In genomic region chr2:3480352-3481010, GRCh38 we compare ENCODE assay signal across 11 cellular contexts. TPM values are rescaled to one million over a fixed set of nuclear protein-coding genes. Genes with fewer than 3 reads are reported as not detected.
DNase-seq lines count a peak whose midpoint lies in the region; TF ChIP-seq lines count a peak whose summit lies in the region.
"Had no signal": no experiment of that assay in that cellular context is flagged by ENCODE, and none has a peak within 500 bp of the region (broad histone marks: within the 10 kb centered on the region; RNA-seq: fewer than 3 reads in every experiment).

No MANE protein-coding gene starts in this region.

- TF ChIP-seq POLR2A in esophagus muscularis mucosa (IDR thresholded peaks at IDR 0.05; ENCODE audit: low read depth) = no peak

- H3K9me3 ChIP-seq in Caco-2 = no peaks in the 10 kb centered on the region
- H3K9me3 ChIP-seq in esophagus muscularis mucosa = no peaks in the 10 kb centered on the region

- intact Hi-C loops in Caco-2 (cut with micrococcal nuclease; ENCODE audit: unreplicated experiment) = no loop called here
- intact Hi-C loops in esophagus muscularis mucosa (cut with DNase I) = no loop called here

- H3K4me1 ChIP-seq in Caco-2 (peaks cover 12% of the 10 kb centered on the region), esophagus muscularis mucosa (peaks cover 0 to 14% (median 2%) of the 10 kb centered on the region in 4 donors)

- H3K27me3 ChIP-seq in Caco-2 (replicated peaks; ENCODE audit: control insufficient read depth, insufficient read depth, low read length) = no peaks in the 10 kb centered on the region
- no peaks in the 10 kb centered on the region for H3K27me3 ChIP-seq in esophagus muscularis mucosa

- H3K27ac Mint-ChIP-seq in Caco-2 (ENCODE audit: unreplicated experiment) = peak overlapping the region; percentile 48

- POLR2A ChIA-PET in Caco-2 (lab: Charles Lee) = no interaction called here

- no peak overlapping the region for H3K4me3 Mint-ChIP-seq in Caco-2 (ENCODE audit: unreplicated experiment)

- peaks cover 38% of the 10 kb centered on the region for H3K36me3 Mint-ChIP-seq in Caco-2 (ENCODE audit: insufficient read depth, unreplicated experiment)

- TF ChIP-seq CTCF in 22Rv1 (IDR thresholded peaks at IDR 0.05) (no peak), Caco-2 (IDR thresholded peaks at IDR 0.05; ENCODE audit: insufficient read depth in 1 of 2, low read depth in 1 of 2, low read length in 1 of 2, severe bottlenecking in 1 of 2, unreplicated experiment in 1 of 2) (no peak), esophagus muscularis mucosa (IDR thresholded peaks at IDR 0.05) (no peak)

- 56% methylated on average over 7 of the region's 7 CpGs for WGBS in esophagus muscularis mucosa

- no peaks in the 10 kb centered on the region for H3K9me3 Mint-ChIP-seq in Caco-2 (ENCODE audit: unreplicated experiment)

- no TSS peak for BruUV-seq in Caco-2 (replicated peaks; lab: Mats Ljungman, UMichigan)

- no peaks in the 10 kb centered on the region for H3K27me3 Mint-ChIP-seq in Caco-2 (ENCODE audit: insufficient read depth, unreplicated experiment)

- no peak for TF ChIP-seq EP300 in esophagus muscularis mucosa (IDR thresholded peaks at IDR 0.05)

- peaks cover 10% of the 10 kb centered on the region for H3K4me1 Mint-ChIP-seq in Caco-2 (ENCODE audit: low read depth, unreplicated experiment)

- CTCF ChIA-PET in Caco-2 (lab: Charles Lee) = interaction anchor here (0.7 kb wide), 1 partner anchor 78 kb away, joined by 4 read pairs; no protein-coding TSS in a partner anchor

- H3K27ac ChIP-seq in 22Rv1 (peak overlapping the region; percentile 34; the same call in 1 of the 2 replicates), esophagus muscularis mucosa (replicated peaks in 1 of 4) (peak overlapping the region in 3 of 4 donors; percentile 18 to 59 (median 31))
- H3K27ac ChIP-seq: epithelial cell of prostate had no signal

- H3K36me3 ChIP-seq in Caco-2 (ENCODE audit: control insufficient read depth, insufficient read depth, low read length) = 0 out of 2 replicates have a peak, but pooled peaks cover 1% of the 10 kb centered on the region
- peaks cover 13 to 73% (median 61%) of the 10 kb centered on the region in 4 donors for H3K36me3 ChIP-seq in esophagus muscularis mucosa

- no peak overlapping the region for H3K4me3 ChIP-seq in Caco-2 (ENCODE audit: low read depth, low read length)
- H3K4me3 ChIP-seq in esophagus muscularis mucosa = no peak overlapping the region

- peak; percentile 43 to 59 for DNase-seq in Caco-2
- peak; percentile 57 for DNase-seq in NCI-H2171 treated with DMSO at 0.1 percent for 48 hours (lab: John Stamatoyannopoulos, UW)
- DNase-seq in esophagus muscularis mucosa (ENCODE audit: extremely low spot score) = no peak
- DNase-seq in A172 (ENCODE audit: low spot score) = no peak
- no peak for DNase-seq in AG08395 (ENCODE audit: low spot score)
- DNase-seq in stimulated activated CD8-positive, alpha-beta memory T cell treated with anti-CD3 and anti-CD28 coated beads, Interleukin-4, amount 100 ng/mL, for 48 hours = no peak
- DNase-seq in Kasumi-1 (lab: John Stamatoyannopoulos, UW) = no peak
- DNase-seq: DMS79, NCI-H1092 had no signal

RNA-seq across cellular contexts. Expression of gene ADI1, which starts 38.9 kb away (rescaled TPM):
- total RNA-seq in Caco-2 (2022) (63.7 and 69.2 TPM in 2 replicates), esophagus muscularis mucosa (100 to 1,000 TPM in 1 of 4 donors, 10 to 100 TPM in 3; 90.0 to 130 (median 96.9) TPM)
- 70.9 and 102 TPM in 2 replicates for total RNA-seq in A172 (2014; rRNA removed; shearing (Covaris generic))

Comparison
In these comparisons a context has a peak if more than half of its experiments do, and no peak if none do; other contexts are left out.
1. DNase-seq: peak in Caco-2 (2 of 2) and NCI-H2171 treated with DMSO at 0.1 percent for 48 hours (single experiment); none in esophagus muscularis mucosa (single experiment), A172 (single experiment), AG08395 (single experiment), stimulated activated CD8-positive, alpha-beta memory T cell treated with anti-CD3 and anti-CD28 coated beads, Interleukin-4, amount 100 ng/mL, for 48 hours (single experiment) and Kasumi-1 (0 of 2).